2 cellular contexts compared by ENCODE assay signal in genomic region chr17:82380860-82381702, GRCh38.
TF ChIP-seq lines count a peak whose summit lies in the region.

No MANE protein-coding gene starts in this region.

TF ChIP-seq in GM12878, 131 proteins besides CTCF, POLR2A, EP300 and RAD21:
- TF ChIP-seq IKZF1 (conservative IDR thresholded peaks at IDR 0.05) (peak; percentile 17; the same call in 1 of the 2 replicates), TCF3 (IDR thresholded peaks at IDR 0.05; ENCODE audit: borderline replicate concordance, insufficient read depth, low read depth, low read length) (peak; percentile 73; the same call in 1 of the 2 replicates), TCF7 (IDR thresholded peaks at IDR 0.05; ENCODE audit: borderline replicate concordance) (no peak), PML (IDR thresholded peaks at IDR 0.05; ENCODE audit: low read length) (no peak), KAT2A (conservative IDR thresholded peaks at IDR 0.05; ENCODE audit: control insufficient read depth, low read depth, low read length) (no peak), NR2C2 (IDR thresholded peaks at IDR 0.05; ENCODE audit: borderline replicate concordance, control insufficient read depth, insufficient read length, low read depth) (no peak), E4F1 (IDR thresholded peaks at IDR 0.05; ENCODE audit: borderline replicate concordance, partially characterized antibody) (no peak), NR2C1 (IDR thresholded peaks at IDR 0.05) (no peak), NFYA (IDR thresholded peaks at IDR 0.05; ENCODE audit: borderline replicate concordance, low read depth, low read length) (no peak), IKZF2 (IDR thresholded peaks at IDR 0.05) (peak in 1 of 2 experiments; percentile 26; a peak in 1 of 4 replicates)
- TF ChIP-seq, protein P1, sequence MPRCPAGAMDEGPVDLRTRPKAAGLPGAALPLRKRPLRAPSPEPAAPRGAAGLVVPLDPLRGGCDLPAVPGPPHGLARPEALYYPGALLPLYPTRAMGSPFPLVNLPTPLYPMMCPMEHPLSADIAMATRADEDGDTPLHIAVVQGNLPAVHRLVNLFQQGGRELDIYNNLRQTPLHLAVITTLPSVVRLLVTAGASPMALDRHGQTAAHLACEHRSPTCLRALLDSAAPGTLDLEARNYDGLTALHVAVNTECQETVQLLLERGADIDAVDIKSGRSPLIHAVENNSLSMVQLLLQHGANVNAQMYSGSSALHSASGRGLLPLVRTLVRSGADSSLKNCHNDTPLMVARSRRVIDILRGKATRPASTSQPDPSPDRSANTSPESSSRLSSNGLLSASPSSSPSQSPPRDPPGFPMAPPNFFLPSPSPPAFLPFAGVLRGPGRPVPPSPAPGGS (IDR thresholded peaks at IDR 0.05; ENCODE audit: borderline replicate concordance, insufficient read depth, low read depth, low read length, poor library complexity, severe bottlenecking): peak; percentile 95

TF ChIP-seq in HEK293T, 16 proteins besides CTCF, POLR2A, EP300 and RAD21:
- TF ChIP-seq NFRKB (IDR thresholded peaks at IDR 0.05) (no peak), SP1 (IDR thresholded peaks at IDR 0.05) (no peak), FOXK2 (IDR thresholded peaks at IDR 0.05) (no peak), HDGF (IDR thresholded peaks at IDR 0.05; ENCODE audit: borderline replicate concordance) (no peak), FOXA1 (IDR thresholded peaks at IDR 0.05) (no peak), CTBP1 (IDR thresholded peaks at IDR 0.05; ENCODE audit: borderline replicate concordance) (no peak), TARDBP (IDR thresholded peaks at IDR 0.05) (no peak), ARNT (IDR thresholded peaks at IDR 0.05) (no peak), BHLHE40 (IDR thresholded peaks at IDR 0.05; ENCODE audit: borderline replicate concordance) (no peak), ELF4 (IDR thresholded peaks at IDR 0.05) (no peak), FOXM1 (IDR thresholded peaks at IDR 0.05; ENCODE audit: borderline replicate concordance) (no peak), SUZ12 (IDR thresholded peaks at IDR 0.05) (no peak), L3MBTL2 (conservative IDR thresholded peaks at IDR 0.05) (no peak), LEF1 (IDR thresholded peaks at IDR 0.05; ENCODE audit: borderline replicate concordance) (no peak)
- TF ChIP-seq, protein P2, sequence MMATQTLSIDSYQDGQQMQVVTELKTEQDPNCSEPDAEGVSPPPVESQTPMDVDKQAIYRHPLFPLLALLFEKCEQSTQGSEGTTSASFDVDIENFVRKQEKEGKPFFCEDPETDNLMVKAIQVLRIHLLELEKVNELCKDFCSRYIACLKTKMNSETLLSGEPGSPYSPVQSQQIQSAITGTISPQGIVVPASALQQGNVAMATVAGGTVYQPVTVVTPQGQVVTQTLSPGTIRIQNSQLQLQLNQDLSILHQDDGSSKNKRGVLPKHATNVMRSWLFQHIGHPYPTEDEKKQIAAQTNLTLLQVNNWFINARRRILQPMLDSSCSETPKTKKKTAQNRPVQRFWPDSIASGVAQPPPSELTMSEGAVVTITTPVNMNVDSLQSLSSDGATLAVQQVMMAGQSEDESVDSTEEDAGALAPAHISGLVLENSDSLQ (IDR thresholded peaks at IDR 0.05): no peak
